ENCODE assay signal across 39 cellular contexts in the genomic region with DNA sequence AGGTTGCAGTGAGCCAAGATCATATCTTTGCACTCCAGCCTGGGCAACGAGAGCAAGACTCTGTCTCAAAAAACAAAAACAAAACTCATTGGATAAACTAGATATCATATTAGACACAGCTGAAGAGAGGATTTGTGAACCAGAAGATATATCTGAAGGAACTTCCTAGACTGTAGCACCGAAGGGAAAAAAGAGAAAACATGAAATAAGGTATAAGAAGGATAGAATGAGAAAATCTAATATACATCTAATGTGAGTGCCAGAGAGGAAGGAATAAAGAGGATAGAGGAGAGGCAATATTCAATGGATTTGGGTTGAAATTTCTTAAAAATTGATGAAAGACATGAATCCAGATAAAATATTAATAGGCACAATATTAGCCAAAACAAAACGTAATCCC. TPM values are rescaled to one million over a fixed set of nuclear protein-coding genes. Genes with fewer than 3 reads are reported as not detected.
"Had no signal": no experiment of that assay in that cellular context is flagged by ENCODE, and none has a peak within 500 bp of the region (broad histone marks: within the 10 kb centered on the region; RNA-seq: fewer than 3 reads in every experiment).

No MANE protein-coding gene starts in this region.

- H3K27me3 ChIP-seq: adrenal gland, body of pancreas, brain microvascular endothelial cell, breast epithelium had no signal

- H3K27ac Mint-ChIP-seq: activated B cell treated with CpG ODN at 0.5 μM for 24 hours; activated CD4-positive, alpha-beta memory T cell treated with anti-CD3 and anti-CD28 coated beads for 36 hours; activated CD4-positive, alpha-beta T cell treated with anti-CD3 and anti-CD28 coated beads, Interleukin-2, amount 10 ng/mL, durations not matched to agents 24 days and 14 days; activated CD8-positive, alpha-beta T cell treated with anti-CD3 and anti-CD28 coated beads for 36 hours; activated naive CD4-positive, alpha-beta T cell treated with anti-CD3 and anti-CD28 coated beads for 36 hours; activated naive CD8-positive, alpha-beta T cell treated with anti-CD3 and anti-CD28 coated beads for 36 hours; activated T-cell treated with anti-CD3 and anti-CD28 coated beads, Interleukin-2, amount 50 U/mL, for 72 hours; activated T-helper 1 cell treated with anti-CD3 and anti-CD28 coated beads, Interleukin-12 subunit alpha, Interleukin-12 subunit beta, Interleukin-2, Interleukin-4 antibody, amounts not matched to agents 30 ng/mL and 10 ng/mL and 1 ng/mL, durations not matched to agents 14 hours and 24 hours and 36 hours; activated T-helper 17 cell treated with anti-CD3 and anti-CD28 coated beads, Interleukin-2, amount 50 U/mL, for 72 hours; T-helper 1 cell treated with Interleukin-12 subunit alpha and Interleukin-12 subunit beta and Interleukin-4 antibody, amounts not matched to agents 30 μg/mL and 1 μg/mL, for 36 hours; T-helper 2 cell treated with Interferon-gamma antibody and Interleukin-4, amounts not matched to agents 5 μg/mL and 100 μg/mL, for 36 hours had no signal

- DNase-seq: activated B cell treated with CpG ODN at 0.5 μM for 24 hours; activated CD4-positive, alpha-beta memory T cell treated with anti-CD3 and anti-CD28 coated beads for 36 hours; activated CD4-positive, alpha-beta T cell treated with anti-CD3 and anti-CD28 coated beads for 4 hours; activated CD4-positive, alpha-beta T cell treated with anti-CD3 and anti-CD28 coated beads, Interleukin-2, amount 10 ng/mL, durations not matched to agents 24 days and 14 days; activated CD4-positive, alpha-beta T cell treated with anti-CD3 and anti-CD28 coated beads, Interleukin-2, amount 50 U/mL, for 1 hour; activated CD4-positive, alpha-beta T cell treated with anti-CD3 and anti-CD28 coated beads, Interleukin-2, amount 50 U/mL, for 4 hours; activated CD4-positive, CD25-positive, alpha-beta regulatory T cell treated with anti-CD3 and anti-CD28 coated beads, Interleukin-2, amount 50 U/mL, for 72 hours; activated CD8-positive, alpha-beta memory T cell treated with anti-CD3 and anti-CD28 coated beads, Interleukin-2, amount 50 U/mL, for 4 hours; activated CD8-positive, alpha-beta T cell treated with anti-CD3 and anti-CD28 coated beads for 36 hours; activated effector memory CD4-positive, alpha-beta T cell treated with anti-CD3 and anti-CD28 coated beads, Interleukin-2, amount 50 U/mL, for 16 hours; activated gamma-delta T cell treated with Interleukin-2 at 50 U/mL for 16 hours; activated naive CD4-positive, alpha-beta T cell; activated naive CD4-positive, alpha-beta T cell treated with anti-CD3 and anti-CD28 coated beads for 36 hours; activated naive CD4-positive, alpha-beta T cell treated with anti-CD3 and anti-CD28 coated beads, Interleukin-2, amount 50 U/mL, for 16 hours; activated naive CD8-positive, alpha-beta T cell treated with anti-CD3 and anti-CD28 coated beads for 36 hours; activated T-cell treated with anti-CD3 and anti-CD28 coated beads for 4 hours; activated T-cell treated with anti-CD3 and anti-CD28 coated beads, Interleukin-2, amount 50 U/mL, for 1 hour; activated T-cell treated with anti-CD3 and anti-CD28 coated beads, Interleukin-2, amount 50 U/mL, for 4 hours; activated T-cell treated with anti-CD3 and anti-CD28 coated beads, Interleukin-2, amount 50 U/mL, for 72 hours; adrenal gland; amniotic stem cell; aorta; body of pancreas; brain microvascular endothelial cell; central memory CD4-positive, alpha-beta T cell; T-helper 1 cell; T-helper 2 cell; T-helper 9 cell had no signal

- H3K27ac ChIP-seq: adrenal gland, body of pancreas, brain microvascular endothelial cell, breast epithelium, VCaP had no signal

- H3K9me3 ChIP-seq: adrenal gland, body of pancreas had no signal

- H3K4me1 ChIP-seq: adrenal gland, body of pancreas, breast epithelium had no signal

- H3K27me3 Mint-ChIP-seq: activated B cell treated with CpG ODN at 0.5 μM for 24 hours; activated CD4-positive, alpha-beta T cell treated with anti-CD3 and anti-CD28 coated beads, Interleukin-2, amount 10 ng/mL, durations not matched to agents 24 days and 14 days; activated CD8-positive, alpha-beta T cell treated with anti-CD3 and anti-CD28 coated beads for 36 hours; activated naive CD8-positive, alpha-beta T cell treated with anti-CD3 and anti-CD28 coated beads for 36 hours had no signal

- H3K4me1 Mint-ChIP-seq: activated B cell treated with CpG ODN at 0.5 μM for 24 hours had no signal

- H3K36me3 ChIP-seq: adrenal gland, brain microvascular endothelial cell, breast epithelium had no signal

- H3K4me3 Mint-ChIP-seq: activated B cell treated with CpG ODN at 0.5 μM for 24 hours; activated CD4-positive, alpha-beta memory T cell treated with anti-CD3 and anti-CD28 coated beads for 36 hours; activated CD4-positive, alpha-beta T cell treated with anti-CD3 and anti-CD28 coated beads, Interleukin-2, amount 10 ng/mL, durations not matched to agents 24 days and 14 days; activated CD8-positive, alpha-beta T cell treated with anti-CD3 and anti-CD28 coated beads for 36 hours; activated naive CD4-positive, alpha-beta T cell treated with anti-CD3 and anti-CD28 coated beads for 36 hours; activated naive CD8-positive, alpha-beta T cell treated with anti-CD3 and anti-CD28 coated beads for 36 hours; activated T-cell treated with anti-CD3 and anti-CD28 coated beads, Interleukin-2, amount 50 U/mL, for 4 hours; activated T-cell treated with anti-CD3 and anti-CD28 coated beads, Interleukin-2, amount 50 U/mL, for 72 hours; activated T-helper 1 cell treated with anti-CD3 and anti-CD28 coated beads, Interleukin-12 subunit alpha, Interleukin-12 subunit beta, Interleukin-2, Interleukin-4 antibody, amounts not matched to agents 30 ng/mL and 10 ng/mL and 1 ng/mL, durations not matched to agents 14 hours and 24 hours and 36 hours; activated T-helper 17 cell treated with anti-CD3 and anti-CD28 coated beads, Interleukin-2, amount 50 U/mL, for 72 hours; T-helper 1 cell treated with Interleukin-12 subunit alpha and Interleukin-12 subunit beta and Interleukin-4 antibody, amounts not matched to agents 30 μg/mL and 1 μg/mL, for 36 hours; T-helper 2 cell treated with Interferon-gamma antibody and Interleukin-4, amounts not matched to agents 5 μg/mL and 100 μg/mL, for 36 hours had no signal

- ATAC-seq: activated CD8-positive, alpha-beta T cell treated with anti-CD3 and anti-CD28 coated beads for 36 hours; activated naive CD4-positive, alpha-beta T cell treated with anti-CD3 and anti-CD28 coated beads, Interleukin-2, amount 50 U/mL, for 72 hours; activated T-cell treated with anti-CD3 and anti-CD28 coated beads, Interleukin-2, amount 50 U/mL, for 4 hours; activated T-cell treated with anti-CD3 and anti-CD28 coated beads, Interleukin-2, amount 50 U/mL, for 72 hours; activated T-helper 17 cell treated with anti-CD3 and anti-CD28 coated beads, Interleukin-2, amount 50 U/mL, for 72 hours; body of pancreas had no signal

- H3K4me3 ChIP-seq: adrenal gland, body of pancreas, breast epithelium had no signal

RNA-seq across cellular contexts. Expression of a gene that starts 22.5 kb away (rescaled TPM):
- total RNA-seq: activated B cell treated with CpG ODN at 0.5 μM for 24 hours; activated CD4-positive, alpha-beta memory T cell treated with anti-CD3 and anti-CD28 coated beads for 36 hours; activated CD4-positive, alpha-beta T cell treated with anti-CD3 and anti-CD28 coated beads, Interleukin-2, amount 10 ng/mL, durations not matched to agents 24 days and 14 days; activated CD8-positive, alpha-beta memory T cell treated with anti-CD3 and anti-CD28 coated beads for 36 hours; activated CD8-positive, alpha-beta T cell treated with anti-CD3 and anti-CD28 coated beads for 36 hours; activated naive CD4-positive, alpha-beta T cell treated with anti-CD3 and anti-CD28 coated beads for 36 hours; activated naive CD4-positive, alpha-beta T cell treated with anti-CD3 and anti-CD28 coated beads, Interleukin-2, amount 50 U/mL, for 72 hours; activated naive CD8-positive, alpha-beta T cell treated with anti-CD3 and anti-CD28 coated beads for 36 hours; activated T-cell treated with anti-CD3 and anti-CD28 coated beads, Interleukin-2, amount 50 U/mL, for 4 hours; activated T-cell treated with anti-CD3 and anti-CD28 coated beads, Interleukin-2, amount 50 U/mL, for 72 hours; activated T-helper 1 cell treated with anti-CD3 and anti-CD28 coated beads, Interleukin-12 subunit alpha, Interleukin-12 subunit beta, Interleukin-2, Interleukin-4 antibody, amounts not matched to agents 30 ng/mL and 10 ng/mL and 1 ng/mL, durations not matched to agents 14 hours and 24 hours and 36 hours; activated T-helper 17 cell treated with anti-CD3 and anti-CD28 coated beads, Interleukin-2, amount 50 U/mL, for 72 hours; aorta; astrocyte; body of pancreas; breast epithelium; cardiac septum; cerebellum had no signal
- polyA plus RNA-seq: aorta had no signal
